ENCODE assay signal across 8 cellular contexts in the genomic region with DNA sequence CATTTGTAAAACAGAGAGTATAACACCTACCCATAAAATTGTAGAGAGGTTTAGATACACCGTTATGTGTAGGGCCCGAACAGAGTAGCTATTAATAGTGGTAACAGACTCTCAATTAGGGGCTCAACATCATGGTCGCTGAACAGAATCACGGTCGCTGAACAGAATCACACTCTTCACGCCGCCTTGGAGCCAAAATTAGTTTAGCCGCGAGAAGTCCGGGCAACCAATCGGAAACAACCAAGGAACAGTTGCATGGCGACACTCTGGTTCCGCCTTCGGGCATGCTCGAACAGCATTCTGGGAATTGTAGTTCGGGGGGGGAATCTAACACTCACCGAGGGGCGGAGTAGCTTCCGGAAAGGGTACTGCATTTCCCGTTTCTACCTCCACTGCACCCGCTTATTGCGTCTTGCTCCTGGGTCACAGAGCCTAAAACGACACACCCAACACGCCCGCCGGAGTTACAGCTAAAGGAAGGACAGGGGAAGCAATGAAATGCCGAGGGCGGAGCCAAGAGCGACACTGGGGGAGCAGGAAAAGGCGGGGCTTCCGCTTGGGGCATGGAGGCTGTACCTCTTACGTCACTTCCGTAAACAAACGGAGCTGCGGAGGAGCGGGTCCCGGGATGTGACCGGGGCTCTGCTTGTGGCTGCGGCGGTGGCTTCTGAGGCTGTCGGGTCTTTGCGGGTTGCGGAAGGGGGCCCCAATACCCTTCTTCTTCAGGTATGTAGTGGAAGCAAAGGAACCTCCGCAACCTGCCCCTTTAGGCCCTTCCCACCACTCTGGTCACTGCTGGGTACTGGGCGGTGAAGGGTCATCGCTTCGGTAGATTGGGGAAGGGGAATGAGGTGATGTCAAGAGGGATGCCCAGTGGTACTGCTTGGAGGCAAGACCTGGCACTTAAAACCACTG. TPM values are rescaled to one million over a fixed set of nuclear protein-coding genes. Genes with fewer than 3 reads are reported as not detected.
DNase-seq lines count a peak whose midpoint lies in the region; ATAC-seq, FAIRE-seq and TF ChIP-seq lines count a peak whose summit lies in the region.

A gene (plus strand): TSS at position 593 of the 915 bp plus-strand sequence. CDS start 2,352 bp downstream, outside the sequence.

- intact Hi-C loops in adrenal gland (cut with DNase I) (no loop called here), heart left ventricle (cut with DNase I) (loop anchor here in 1 of 10 donors (5.0 kb wide), 1 partner anchor 351 kb away; no protein-coding TSS in a partner anchor)

- H3K9me3 ChIP-seq in adrenal gland (replicated peaks in 1 of 3) = no peaks in the 10 kb centered on the region
- H3K9me3 ChIP-seq in heart left ventricle = no peaks in the 10 kb centered on the region

- peak within 1 kb of the TSS; percentile 33 to 96 (median 81) for H3K4me3 ChIP-seq in adrenal gland
- peak within 1 kb of the TSS; percentile 64 to 92 (median 82) for H3K4me3 ChIP-seq in heart left ventricle

- peak within 1 kb of the TSS; percentile 100 for H3K27ac Mint-ChIP-seq in type B pancreatic cell

- H3K4me1 ChIP-seq in adrenal gland (replicated peaks in 1 of 2) = peaks cover 6 to 19% of the 10 kb centered on the region in 2 donors
- H3K4me1 ChIP-seq in heart left ventricle = peaks cover 0 to 23% (median 14%) of the 10 kb centered on the region in 12 donors

- peak; percentile 52 for DNase-seq in GM12892 (ENCODE audit: insufficient read length)
- DNase-seq in NCI-H146 (lab: John Stamatoyannopoulos, UW) = peak; percentile 99
- peak; percentile 85 to 96 (median 92) for DNase-seq in T-helper 1 cell
- DNase-seq in adrenal gland = peak; percentile 93 to 98 (median 96)
- DNase-seq in heart left ventricle = peak; percentile 93 to 97 (median 95)
- peak; percentile 99 for DNase-seq in pons (ENCODE audit: low spot score)
- peak; percentile 91 for DNase-seq in type B pancreatic cell (ENCODE audit: extremely low spot score, unreplicated experiment)

- H3K36me3 Mint-ChIP-seq in type B pancreatic cell = peaks cover 3% of the 10 kb centered on the region

- no peaks in the 10 kb centered on the region for H3K27me3 ChIP-seq in adrenal gland
- no peaks in the 10 kb centered on the region for H3K27me3 ChIP-seq in heart left ventricle

- TF ChIP-seq CTCF in adrenal gland (IDR thresholded peaks at IDR 0.05) (peak in 3 of 6 experiments; percentile 13 to 40 (median 24)), heart left ventricle (IDR thresholded peaks at IDR 0.05) (peak in 1 of 12 donors; percentile 10), type B pancreatic cell (conservative IDR thresholded peaks at IDR 0.05) (peak; percentile 34)

- no peaks in the 10 kb centered on the region for H3K9me3 Mint-ChIP-seq in type B pancreatic cell

- H3K27ac ChIP-seq in adrenal gland = peak within 1 kb of the TSS; percentile 85 to 98 (median 96)
- peak within 1 kb of the TSS; percentile 93 to 99 (median 98) for H3K27ac ChIP-seq in heart left ventricle

- ATAC-seq in HG02852 (IDR thresholded peaks at IDR 0.05; ENCODE audit: unreplicated experiment) = peak; percentile 92
- ATAC-seq in heart left ventricle = peak; percentile 94 to 97 (median 97)

- WGBS in adrenal gland, 4 donors = 0 to 1% (median 0%) methylated on average over 40 to 47 of the region's 47 CpGs
- WGBS in heart left ventricle, 4 donors = 0 to 1% (median 0%) methylated on average over 42 to 47 of the region's 47 CpGs

- TF ChIP-seq POLR2A in GM12892 (IDR thresholded peaks at IDR 0.05; ENCODE audit: low read depth, low read length) (peak; percentile 60; the same call in 1 of the 2 replicates), adrenal gland (IDR thresholded peaks at IDR 0.05) (peak in 1 of 2 donors; percentile 73), heart left ventricle (IDR thresholded peaks at IDR 0.05) (peak in 1 of 2 donors; percentile 60)

- peak within 1 kb of the TSS; percentile 100 for H3K4me3 Mint-ChIP-seq in type B pancreatic cell

- H3K27me3 Mint-ChIP-seq in type B pancreatic cell = no peaks in the 10 kb centered on the region

- peak; percentile 100 for FAIRE-seq in GM12892 (lab: Jason Lieb, UNC)

- H3K36me3 ChIP-seq in adrenal gland (replicated peaks in 1 of 2) (peaks cover 0 to 6% of the 10 kb centered on the region in 2 donors), heart left ventricle (peaks cover 0 to 29% (median 24%) of the 10 kb centered on the region in 9 donors)

- H3K4me1 Mint-ChIP-seq in type B pancreatic cell (ENCODE audit: unreplicated experiment) = peaks cover 11% of the 10 kb centered on the region

RNA-seq across cellular contexts. Expression of the gene that starts here (rescaled TPM):
- 22.1 TPM for polyA plus RNA-seq in GM12892 (2012; ENCODE audit: missing spikeins)
- total RNA-seq in adrenal gland (10 to 100 TPM; 24.1 to 70.0 (median 47.0) TPM), heart left ventricle (10 to 100 TPM in 4 of 9 donors, 1 to 10 TPM in 5; 4.6 to 13.6 (median 7.8) TPM), type B pancreatic cell (ENCODE audit: low replicate concordance) (7.5 and 12.0 TPM in 2 replicates)
- polyA plus RNA-seq in adrenal gland (10 to 100 TPM; 34.0 to 42.4 (median 36.0) TPM), heart left ventricle (10 to 100 TPM in 1 of 2 donors, 1 to 10 TPM in 1; 7.4 to 11.5 TPM)

Comparison
In these comparisons a context has a peak if more than half of its experiments do, and no peak if none do; other contexts are left out.
1. Peak in every context shown above with its lines: DNase-seq, ATAC-seq, H3K4me3 ChIP-seq and H3K27ac ChIP-seq.